Comparison of ENCODE assay signal across 13 cellular contexts in the genomic region with DNA sequence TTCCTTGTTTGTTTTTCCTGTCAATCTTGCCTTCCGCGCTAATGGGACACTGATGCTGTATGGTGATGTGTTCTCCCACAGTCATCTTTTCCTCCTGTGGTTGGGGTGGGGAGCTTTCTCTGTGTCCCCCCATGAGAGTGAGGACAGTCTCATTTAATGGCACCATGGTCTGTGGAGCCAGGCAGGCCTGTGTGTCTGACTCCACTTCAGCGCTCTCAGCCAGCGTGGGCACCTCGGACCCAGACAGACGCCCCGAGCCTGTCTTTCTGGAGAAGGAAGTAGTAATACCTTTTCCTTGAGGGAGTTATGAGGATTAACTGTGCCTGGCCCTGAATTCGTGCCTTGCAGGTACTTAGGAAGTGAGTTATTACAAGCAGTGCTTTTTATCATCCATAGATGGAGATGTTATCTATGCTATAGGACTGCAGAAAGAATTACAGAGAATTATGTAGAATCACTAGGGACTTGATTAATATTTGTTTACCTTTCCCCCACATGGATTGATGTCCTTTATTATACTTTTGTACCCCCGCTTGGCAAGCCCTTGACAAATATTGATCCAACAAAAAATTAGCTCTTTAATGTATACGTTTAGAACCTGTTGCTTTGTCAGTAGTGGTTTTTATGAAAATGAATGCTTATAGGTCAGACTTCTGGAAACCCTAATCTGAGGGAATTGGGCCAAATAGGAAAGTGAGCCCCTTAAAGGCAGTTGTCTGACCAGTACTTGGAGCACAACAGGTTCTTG.
DNase-seq lines count a peak whose midpoint lies in the region; ATAC-seq, FAIRE-seq and TF ChIP-seq lines count a peak whose summit lies in the region.
"Had no signal": no experiment of that assay in that cellular context is flagged by ENCODE, and none has a peak within 500 bp of the region (broad histone marks: within the 10 kb centered on the region; RNA-seq: fewer than 3 reads in every experiment).

No MANE protein-coding gene starts in this region.

- H3K23me2 ChIP-seq in H9 (ENCODE audit: insufficient read length, low read depth, low read length, poor library complexity, severe bottlenecking) = peaks cover 4% of the 10 kb centered on the region

- no peaks in the 10 kb centered on the region for H3K27me3 Mint-ChIP-seq in H9 (ENCODE audit: low read depth)

- H2BK20ac ChIP-seq in H9 (ENCODE audit: low read depth, low read length, poor library complexity, severe bottlenecking) = no peak overlapping the region

- TF ChIP-seq CTCF in H9 (conservative IDR thresholded peaks at IDR 0.05) (no peak), RWPE2 (IDR thresholded peaks at IDR 0.05; ENCODE audit: poor library complexity, severe bottlenecking) (peak; percentile 76), gastroesophageal sphincter (IDR thresholded peaks at IDR 0.05) (no peak)

- H3K9me3 Mint-ChIP-seq in H9 = no peaks in the 10 kb centered on the region

- no peaks in the 10 kb centered on the region for H3K27me3 ChIP-seq in H9 (ENCODE audit: insufficient read depth, low read length)
- H3K27me3 ChIP-seq in RWPE2 (ENCODE audit: insufficient read depth, poor library complexity, severe bottlenecking) = no peaks in the 10 kb centered on the region
- no peaks in the 10 kb centered on the region for H3K27me3 ChIP-seq in gastroesophageal sphincter
- H3K27me3 ChIP-seq: gastrocnemius medialis had no signal

- H3K36me3 ChIP-seq in RWPE2 (ENCODE audit: low read depth) (no peaks in the 10 kb centered on the region), gastroesophageal sphincter (no peaks in the 10 kb centered on the region)
- H3K36me3 ChIP-seq: gastrocnemius medialis had no signal

- no peak overlapping the region for H2AK5ac ChIP-seq in H9 (ENCODE audit: insufficient read length, low read length)

- no peak overlapping the region for H3K9ac ChIP-seq in H9 (ENCODE audit: extremely low read depth, insufficient read length, low read length)

- H2AFZ ChIP-seq in H9 (ENCODE audit: low read length) = no peak overlapping the region

- H3K4me3 ChIP-seq in RWPE2 (ENCODE audit: severe bottlenecking) (no peak overlapping the region), gastroesophageal sphincter (no peak overlapping the region), skin epidermis (no peak overlapping the region)
- H3K4me3 ChIP-seq: gastrocnemius medialis had no signal

- no peak overlapping the region for H3K23ac ChIP-seq in H9 (ENCODE audit: insufficient read length, low read depth, low read length)

- WGBS in H9 (ENCODE audit: extremely low coverage, insufficient read length, low lambda C conversion rate) = no CpG with 5 or more reads among the region's 10 CpGs
- 66 to 88% methylated on average over 3 to 4 of the region's 10 CpGs for WGBS in gastroesophageal sphincter (ENCODE audit: low coverage in 1 of 2), 2 donors

- no peaks in the 10 kb centered on the region for H3K36me3 Mint-ChIP-seq in H9 (ENCODE audit: insufficient read depth in 1 of 3, low read depth in 3 of 3)

- no peak overlapping the region for H4K8ac ChIP-seq in H9 (replicated peaks; ENCODE audit: insufficient read length, low read depth, low read length)

- no peaks in the 10 kb centered on the region for H4K20me1 ChIP-seq in H9 (ENCODE audit: control insufficient read depth, insufficient read depth, insufficient read length)

- peaks cover 35% of the 10 kb centered on the region; the same call in 1 of the 2 replicates for H3K79me2 ChIP-seq in H9 (ENCODE audit: insufficient read depth, low read length)

- H3K4me2 ChIP-seq in H9 (ENCODE audit: insufficient read depth, insufficient read length, low read length) = no peak overlapping the region

- no peak overlapping the region for H2BK15ac ChIP-seq in H9 (ENCODE audit: low read depth, low read length)

- DNase-seq in H9 (no peak), RWPE2 (ENCODE audit: low spot score) (no peak), AG08395 (ENCODE audit: low spot score) (no peak), DMS53 (lab: John Stamatoyannopoulos, UW) (no peak), RCC 7860 (ENCODE audit: low spot score) (no peak), midbrain (lab: John Stamatoyannopoulos, UW) (no peak)
- DNase-seq: gastrocnemius medialis, NCI-H1092 treated with DMSO at 0.1 percent for 48 hours had no signal

- H3K4me1 ChIP-seq in H9 (ENCODE audit: insufficient read depth, low read length) = peaks cover 27% of the 10 kb centered on the region; the same call in 1 of the 2 replicates
- peaks cover 91% of the 10 kb centered on the region for H3K4me1 ChIP-seq in RWPE2 (ENCODE audit: insufficient read depth, poor library complexity, severe bottlenecking)
- peaks cover 8 to 80% (median 54%) of the 10 kb centered on the region in 3 donors for H3K4me1 ChIP-seq in gastroesophageal sphincter

- H3K9me3 ChIP-seq in H9 (ENCODE audit: control insufficient read depth, low read depth, low read length) (no peaks in the 10 kb centered on the region), RWPE2 (ENCODE audit: severe bottlenecking) (no peaks in the 10 kb centered on the region), gastroesophageal sphincter (no peaks in the 10 kb centered on the region)
- H3K9me3 ChIP-seq: gastrocnemius medialis had no signal

- H3K4ac ChIP-seq in H9 (ENCODE audit: low read depth, low read length) = no peak overlapping the region

- H4K5ac ChIP-seq in H9 (ENCODE audit: insufficient read length, low read depth, low read length) = no peak overlapping the region

- no peak for TF ChIP-seq POLR2A in gastroesophageal sphincter (IDR thresholded peaks at IDR 0.05)

- H3K4me3 Mint-ChIP-seq in H9 = no peak overlapping the region

- no peak overlapping the region for H3K18ac ChIP-seq in H9 (ENCODE audit: insufficient read length, low read depth, low read length)

- ATAC-seq in RWPE2 (ENCODE audit: low read depth) (no peak), gastroesophageal sphincter (no peak)
- ATAC-seq: gastrocnemius medialis, right cardiac atrium had no signal

- H3K79me1 ChIP-seq in H9 (ENCODE audit: insufficient read depth, low read depth, low read length, poor library complexity, severe bottlenecking) = peaks cover 8% of the 10 kb centered on the region

- FAIRE-seq in RCC 7860 (lab: Jason Lieb, UNC) = no peak
- FAIRE-seq: colon, TTC549 had no signal

- H3K27ac ChIP-seq in H9 (ENCODE audit: insufficient read length, low read depth, low read length) = no peak overlapping the region
- H3K27ac ChIP-seq in RWPE2 (ENCODE audit: poor library complexity, severe bottlenecking) = peak overlapping the region; percentile 100
- H3K27ac ChIP-seq in gastroesophageal sphincter = peak overlapping the region; percentile 64 to 92 (median 89)
- H3K27ac ChIP-seq in skin epidermis = peak overlapping the region in 11 of 21 experiments; percentile 31 to 89 (median 57)
- H3K27ac ChIP-seq: gastrocnemius medialis had no signal

- no peak for TF ChIP-seq EP300 in gastroesophageal sphincter (IDR thresholded peaks at IDR 0.05)

- H3T11ph ChIP-seq in H9 (ENCODE audit: low read length) = no peak overlapping the region

- H2BK5ac ChIP-seq in H9 (ENCODE audit: insufficient read length, low read length) = no peak overlapping the region

- no peak overlapping the region for H2BK12ac ChIP-seq in H9 (ENCODE audit: insufficient read length, low read depth, low read length)

- H3K4me1 Mint-ChIP-seq in H9 = peaks cover 83 to 85% of the 10 kb centered on the region in 2 experiments

- H3K14ac ChIP-seq in H9 (ENCODE audit: insufficient read depth, low read length) = no peak overlapping the region; the same call in 1 of the 2 replicates

- no peak overlapping the region for H3K56ac ChIP-seq in H9 (ENCODE audit: insufficient read length, low read depth, low read length)

- peak overlapping the region in 2 of 3 experiments; percentile 45 to 85; a peak in 2 of 7 replicates for H3K27ac Mint-ChIP-seq in H9

- H4K91ac ChIP-seq in H9 (ENCODE audit: insufficient read length, low read depth, low read length) = no peak overlapping the region

- H2BK120ac ChIP-seq in H9 (ENCODE audit: low read depth, low read length, poor library complexity, severe bottlenecking) = no peak overlapping the region
